1 cellular context compared by ENCODE assay signal in genomic region chr5:40672440-40672839, GRCh38.
TF ChIP-seq lines count a peak whose summit lies in the region.

No MANE protein-coding gene starts in this region.

TF ChIP-seq in K562, 482 proteins besides CTCF, POLR2A, EP300 and RAD21 (continued from another document):
- TF ChIP-seq ZNF592 (IDR thresholded peaks at IDR 0.05) (no peak), HDAC3 (IDR thresholded peaks at IDR 0.05; ENCODE audit: borderline replicate concordance, partially characterized antibody) (no peak)
